25 cellular contexts compared by ENCODE assay signal in genomic region chr1:176136891-176137290, GRCh38.
"Had no signal": no experiment of that assay in that cellular context is flagged by ENCODE, and none has a peak within 500 bp of the region (broad histone marks: within the 10 kb centered on the region; RNA-seq: fewer than 3 reads in every experiment).

No MANE protein-coding gene starts in this region.

- H3K9me3 Mint-ChIP-seq: activated CD8-positive, alpha-beta T cell treated with anti-CD3 and anti-CD28 coated beads for 36 hours; activated naive CD4-positive, alpha-beta T cell treated with anti-CD3 and anti-CD28 coated beads, Interleukin-2, amount 50 U/mL, for 24 hours; T-cell had no signal

- H3K9me3 ChIP-seq: ascending aorta had no signal

- H3K4me1 ChIP-seq: ascending aorta had no signal

- H3K27ac Mint-ChIP-seq: activated CD8-positive, alpha-beta T cell treated with anti-CD3 and anti-CD28 coated beads for 36 hours; T-cell had no signal

- ATAC-seq: activated CD4-positive, CD25-positive, alpha-beta regulatory T cell treated with anti-CD3 and anti-CD28 coated beads, Interleukin-2, amount 50 U/mL, for 24 hours; activated CD8-positive, alpha-beta T cell treated with anti-CD3 and anti-CD28 coated beads for 36 hours; Panc1; Right ventricle myocardium inferior; T-cell had no signal

- H3K4me3 ChIP-seq: ascending aorta, SK-N-MC had no signal

- DNase-seq: activated CD4-positive, alpha-beta T cell treated with anti-CD3 and anti-CD28 coated beads for 4 hours; activated CD8-positive, alpha-beta memory T cell treated with anti-CD3 and anti-CD28 coated beads, Interleukin-2, amount 50 U/mL, for 48 hours; activated CD8-positive, alpha-beta T cell treated with anti-CD3 and anti-CD28 coated beads for 36 hours; activated T-cell treated with anti-CD3 and anti-CD28 coated beads, Interleukin-2, amount 50 U/mL, for 1 hour; amniotic stem cell; NCI-H1105 treated with DMSO at 0.1 percent for 48 hours; NCI-H1436 treated with DMSO at 0.1 percent for 48 hours; NCI-H187; NCI-H2081 treated with DMSO at 0.1 percent for 48 hours; NCI-H2171; NCI-H2227 treated with DMSO at 0.1 percent for 48 hours; NCI-H446 treated with DMSO at 0.1 percent for 48 hours; NCI-H524 treated with DMSO at 0.1 percent for 48 hours; NCI-H748 treated with DMSO at 0.1 percent for 48 hours; NK-92 treated with Interleukin-12 subunit alpha and Interleukin-12 subunit beta, amount 100 ng/mL, for 24 hours; OCI-M1; RPMI8226; T-cell had no signal

- H3K27ac ChIP-seq: ascending aorta, SK-N-MC had no signal

- H3K27me3 Mint-ChIP-seq: activated CD8-positive, alpha-beta T cell treated with anti-CD3 and anti-CD28 coated beads for 36 hours; activated naive CD4-positive, alpha-beta T cell treated with anti-CD3 and anti-CD28 coated beads, Interleukin-2, amount 50 U/mL, for 24 hours; brain; T-cell had no signal

- H3K4me3 Mint-ChIP-seq: activated CD8-positive, alpha-beta T cell treated with anti-CD3 and anti-CD28 coated beads for 36 hours; activated naive CD4-positive, alpha-beta T cell treated with anti-CD3 and anti-CD28 coated beads, Interleukin-2, amount 50 U/mL, for 24 hours; T-cell had no signal
